Comparison of ENCODE assay signal across 9 cellular contexts in the genomic region with DNA sequence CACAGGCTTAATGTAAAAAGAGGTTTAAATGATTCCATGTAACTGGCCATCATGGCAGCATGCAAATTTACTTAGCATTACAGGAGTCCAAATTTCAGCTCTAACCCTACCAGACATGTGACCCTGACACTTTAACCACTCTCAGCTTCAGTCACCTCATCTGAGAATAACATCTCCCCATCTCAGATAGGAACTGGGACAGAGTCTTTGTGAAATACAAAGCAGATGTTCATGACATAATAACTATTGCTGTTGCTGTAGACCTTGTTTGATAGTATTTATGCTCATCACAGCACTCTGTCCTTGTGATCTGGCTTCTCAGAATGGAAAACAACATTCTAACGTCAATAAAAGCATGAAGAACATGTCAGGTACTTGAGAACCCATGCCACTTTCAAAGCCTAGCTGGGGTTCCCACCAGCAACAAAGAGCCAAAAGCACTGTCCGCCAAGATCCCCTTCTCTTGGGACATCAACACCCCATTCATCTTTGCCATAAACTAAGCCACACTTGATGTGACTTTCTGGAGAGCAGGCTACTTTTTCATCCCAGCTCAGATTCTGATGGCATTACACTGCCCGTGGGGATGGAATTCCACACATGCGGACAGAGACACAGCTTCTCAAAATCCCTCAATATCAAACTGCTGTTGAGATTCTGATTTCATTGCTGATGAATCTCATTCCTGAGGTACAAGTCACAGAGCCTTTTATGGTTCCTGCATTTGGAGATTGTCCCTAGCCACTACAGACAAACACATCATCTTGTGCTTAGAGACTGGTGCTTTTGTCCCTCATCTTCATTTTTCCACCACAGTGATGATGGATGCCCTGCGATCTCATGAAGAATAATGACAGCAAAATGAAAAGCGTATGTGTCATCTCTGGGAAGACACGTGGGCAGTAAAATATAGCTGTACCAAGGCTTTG.
DNase-seq lines count a peak whose midpoint lies in the region; ATAC-seq, FAIRE-seq and TF ChIP-seq lines count a peak whose summit lies in the region.
"Had no signal": no experiment of that assay in that cellular context is flagged by ENCODE, and none has a peak within 500 bp of the region (broad histone marks: within the 10 kb centered on the region; RNA-seq: fewer than 3 reads in every experiment).

No MANE protein-coding gene starts in this region.

- CTCF ChIA-PET in HepG2 (lab: Yijun Ruan, JAX; ENCODE audit: low intra/inter-chr PET ratio, low total read pairs): no interaction called here
- CTCF ChIA-PET in HEK293T (lab: Yijun Ruan, JAX): no interaction called here

- H3K9me3 Mint-ChIP-seq in HFFc6: no peaks in the 10 kb centered on the region

- peak overlapping the region; percentile 44 for H3K4me3 Mint-ChIP-seq in HFFc6

- no peak for TF ChIP-seq POLR2A in HepG2 (IDR thresholded peaks at IDR 0.05; ENCODE audit: insufficient read depth in 1 of 2, low read depth in 2 of 2, low read length in 2 of 2)

- POLR2A ChIA-PET in HepG2 (lab: Yijun Ruan, JAX) (no interaction called here), HEK293T (lab: Yijun Ruan, JAX) (no interaction called here)

- no peaks in the 10 kb centered on the region for H3K9me3 ChIP-seq in HepG2 (ENCODE audit: low read length)

- peak overlapping the region; percentile 74 for H3K27ac Mint-ChIP-seq in HFFc6

- H3K4me1 Mint-ChIP-seq in HFFc6 (ENCODE audit: low read depth): peaks cover 73% of the 10 kb centered on the region

- peak; percentile 37 for ATAC-seq in GM18508 (IDR thresholded peaks at IDR 0.05; ENCODE audit: insufficient read depth, unreplicated experiment)
- ATAC-seq in SK-N-SH treated with all-trans-retinoic acid at 6 μM for 48 hours: peak; percentile 82
- ATAC-seq in HepG2: no peak

- peak; percentile 84 for DNase-seq in HFFc6
- DNase-seq in myocyte (ENCODE audit: low read depth): peak; percentile 86
- DNase-seq in HepG2 (ENCODE audit: low spot score): no peak
- no peak for DNase-seq in NCI-H1092 treated with DMSO at 0.1 percent for 48 hours (lab: John Stamatoyannopoulos, UW)
- no peak for DNase-seq in HEK293T (ENCODE audit: extremely low spot score)
- DNase-seq in NCI-H2171 treated with DMSO at 0.1 percent for 48 hours (lab: John Stamatoyannopoulos, UW): no peak

- in situ Hi-C loops in HepG2 (cut with HindIII; ENCODE audit: extremely low pct_ligation_motif_present, low pct_unique_long_range_greater_than_20kb): no loop called here

- no peak overlapping the region for H3K27ac ChIP-seq in HepG2 (ENCODE audit: extremely low read length, insufficient read depth, low read length)
- H3K27ac ChIP-seq: KMS-11 had no signal

- intact Hi-C loops in HepG2 (cut with micrococcal nuclease; ENCODE audit: unreplicated experiment): no loop called here

- H4K20me1 ChIP-seq in HepG2 (ENCODE audit: insufficient read depth, low read length): no peaks in the 10 kb centered on the region

- H2AFZ ChIP-seq in HepG2 (ENCODE audit: low read length): no peak overlapping the region

- H3K36me3 ChIP-seq in HepG2 (replicated peaks in 1 of 2; ENCODE audit: control insufficient read depth in 1 of 2, insufficient read depth in 2 of 2, low read length in 2 of 2): no peaks in the 10 kb centered on the region

- FAIRE-seq in HepG2 (lab: Jason Lieb, UNC): no peak

- H3K27me3 ChIP-seq in HepG2 (ENCODE audit: control insufficient read depth in 1 of 2, insufficient read depth in 2 of 2, low read length in 2 of 2): peaks cover 0 to 1% of the 10 kb centered on the region in 2 experiments; a peak in 1 of 5 replicates

- TF ChIP-seq RAD21 in HepG2 (CRISPR knock-in tag; IDR thresholded peaks at IDR 0.05): no peak

- no peak overlapping the region for H3K9ac ChIP-seq in HepG2 (ENCODE audit: insufficient read depth, low read depth, low read length)
- H3K9ac ChIP-seq: KMS-11 had no signal

- 65% methylated on average over 6 of the region's 7 CpGs for WGBS in HepG2 (ENCODE audit: low lambda C conversion rate)

- no peaks in the 10 kb centered on the region for H3K27me3 Mint-ChIP-seq in HFFc6 (ENCODE audit: insufficient read depth)

- BruUV-seq in HepG2 (replicated peaks; lab: Mats Ljungman, UMichigan): no TSS peak

- TF ChIP-seq CTCF in HFFc6 (IDR thresholded peaks at IDR 0.05) (no peak), HepG2 (CRISPR knock-in tag; IDR thresholded peaks at IDR 0.05) (no peak)

- no peak overlapping the region for H3K4me3 ChIP-seq in HepG2 (replicated peaks in 1 of 3; ENCODE audit: insufficient read depth in 1 of 3, low read depth in 2 of 3, low read length in 3 of 3)

- no peaks in the 10 kb centered on the region for H3K36me3 Mint-ChIP-seq in HFFc6 (ENCODE audit: low read depth)

- H3K79me2 ChIP-seq in HepG2 (ENCODE audit: insufficient read depth, low read length): no peaks in the 10 kb centered on the region

- H3K4me1 ChIP-seq in HepG2 (ENCODE audit: insufficient read depth, low read length): peaks cover 8% of the 10 kb centered on the region; the same call in 1 of the 2 replicates

- no peak for TF ChIP-seq EP300 in HepG2 (IDR thresholded peaks at IDR 0.05; ENCODE audit: low read depth in 2 of 2, low read length in 2 of 2)
- no peak for TF ChIP-seq EP300 in HepG2 (CRISPR knock-in tag; IDR thresholded peaks at IDR 0.05; ENCODE audit: borderline replicate concordance)

- H3K4me2 ChIP-seq in HepG2 (ENCODE audit: low read depth, low read length): no peak overlapping the region
- H3K4me2 ChIP-seq: KMS-11 had no signal

TF ChIP-seq in SK-N-SH treated with all-trans-retinoic acid at 6 μM for 48 hours, 23 proteins besides CTCF, POLR2A, EP300 and RAD21:
- TF ChIP-seq, protein P1, sequence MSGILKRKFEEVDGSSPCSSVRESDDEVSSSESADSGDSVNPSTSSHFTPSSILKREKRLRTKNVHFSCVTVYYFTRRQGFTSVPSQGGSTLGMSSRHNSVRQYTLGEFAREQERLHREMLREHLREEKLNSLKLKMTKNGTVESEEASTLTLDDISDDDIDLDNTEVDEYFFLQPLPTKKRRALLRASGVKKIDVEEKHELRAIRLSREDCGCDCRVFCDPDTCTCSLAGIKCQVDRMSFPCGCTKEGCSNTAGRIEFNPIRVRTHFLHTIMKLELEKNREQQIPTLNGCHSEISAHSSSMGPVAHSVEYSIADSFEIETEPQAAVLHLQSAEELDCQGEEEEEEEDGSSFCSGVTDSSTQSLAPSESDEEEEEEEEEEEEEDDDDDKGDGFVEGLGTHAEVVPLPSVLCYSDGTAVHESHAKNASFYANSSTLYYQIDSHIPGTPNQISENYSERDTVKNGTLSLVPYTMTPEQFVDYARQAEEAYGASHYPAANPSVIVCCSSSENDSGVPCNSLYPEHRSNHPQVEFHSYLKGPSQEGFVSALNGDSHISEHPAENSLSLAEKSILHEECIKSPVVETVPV (CRISPR knock-in tag; IDR thresholded peaks at IDR 0.05): no peak
- 0 out of 2 replicates have a peak, but pooled peaks have one; percentile 18 for TF ChIP-seq ISL1 (CRISPR knock-in tag; IDR thresholded peaks at IDR 0.05)

TF ChIP-seq in HepG2, 621 proteins besides CTCF, POLR2A, EP300 and RAD21:
- TF ChIP-seq RBM22 (optimal IDR thresholded peaks at IDR 0.05; ENCODE audit: low read length): no peak
TF ChIP-seq in HepG2: peak in this region for 0.

TF ChIP-seq in HEK293T, 16 proteins besides CTCF, POLR2A, EP300 and RAD21:
- TF ChIP-seq ELF4 (IDR thresholded peaks at IDR 0.05) (no peak), TARDBP (IDR thresholded peaks at IDR 0.05) (no peak), FOXM1 (IDR thresholded peaks at IDR 0.05; ENCODE audit: borderline replicate concordance) (no peak), L3MBTL2 (conservative IDR thresholded peaks at IDR 0.05) (no peak), NFRKB (IDR thresholded peaks at IDR 0.05) (no peak), CTBP1 (IDR thresholded peaks at IDR 0.05; ENCODE audit: borderline replicate concordance) (no peak), ARNT (IDR thresholded peaks at IDR 0.05) (no peak), BHLHE40 (IDR thresholded peaks at IDR 0.05; ENCODE audit: borderline replicate concordance) (no peak), FOXK2 (IDR thresholded peaks at IDR 0.05) (no peak), SP1 (IDR thresholded peaks at IDR 0.05) (no peak), FOXA1 (IDR thresholded peaks at IDR 0.05) (no peak), HDGF (IDR thresholded peaks at IDR 0.05; ENCODE audit: borderline replicate concordance) (no peak), LEF1 (IDR thresholded peaks at IDR 0.05; ENCODE audit: borderline replicate concordance) (no peak), ZNF384 (IDR thresholded peaks at IDR 0.05) (no peak), SUZ12 (IDR thresholded peaks at IDR 0.05) (no peak)
- TF ChIP-seq, protein P2, sequence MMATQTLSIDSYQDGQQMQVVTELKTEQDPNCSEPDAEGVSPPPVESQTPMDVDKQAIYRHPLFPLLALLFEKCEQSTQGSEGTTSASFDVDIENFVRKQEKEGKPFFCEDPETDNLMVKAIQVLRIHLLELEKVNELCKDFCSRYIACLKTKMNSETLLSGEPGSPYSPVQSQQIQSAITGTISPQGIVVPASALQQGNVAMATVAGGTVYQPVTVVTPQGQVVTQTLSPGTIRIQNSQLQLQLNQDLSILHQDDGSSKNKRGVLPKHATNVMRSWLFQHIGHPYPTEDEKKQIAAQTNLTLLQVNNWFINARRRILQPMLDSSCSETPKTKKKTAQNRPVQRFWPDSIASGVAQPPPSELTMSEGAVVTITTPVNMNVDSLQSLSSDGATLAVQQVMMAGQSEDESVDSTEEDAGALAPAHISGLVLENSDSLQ (IDR thresholded peaks at IDR 0.05): no peak

Comparison
In these comparisons a context has a peak if more than half of its experiments do, and no peak if none do; other contexts are left out.
1. DNase-seq: peak in HFFc6 (single experiment) and myocyte (single experiment); none in HepG2 (single experiment), NCI-H1092 treated with DMSO at 0.1 percent for 48 hours (single experiment), HEK293T (single experiment) and NCI-H2171 treated with DMSO at 0.1 percent for 48 hours (single experiment).